15 cellular contexts compared by ENCODE assay signal in the genomic region with DNA sequence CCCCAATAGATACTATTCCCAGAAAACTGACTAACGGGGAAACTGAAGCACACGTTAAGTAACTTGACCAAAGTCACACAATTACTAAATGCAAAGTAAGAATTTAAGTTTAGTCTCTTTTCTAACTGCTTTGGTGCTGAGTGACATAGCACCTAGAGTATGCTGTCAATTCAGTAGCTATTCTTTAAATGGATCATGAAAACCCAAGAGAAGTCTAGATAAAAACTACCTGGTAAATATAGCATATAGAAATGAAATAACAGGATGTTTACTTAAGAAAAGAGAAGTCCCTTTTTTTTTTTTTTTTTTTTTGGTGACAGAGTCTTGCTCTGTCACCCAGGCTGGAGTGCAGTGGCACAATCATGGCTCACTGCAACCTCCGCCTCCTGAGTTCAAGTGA.
"Had no signal": no experiment of that assay in that cellular context is flagged by ENCODE, and none has a peak within 500 bp of the region (broad histone marks: within the 10 kb centered on the region; RNA-seq: fewer than 3 reads in every experiment).

No MANE protein-coding gene starts in this region.

- H3K9me3 ChIP-seq: gastroesophageal sphincter, heart right ventricle, thyroid gland had no signal

- H3K36me3 ChIP-seq: gastroesophageal sphincter, heart right ventricle, thyroid gland had no signal

- H3K27ac ChIP-seq: gastroesophageal sphincter, heart right ventricle, parathyroid adenoma, thyroid gland had no signal

- H3K27ac Mint-ChIP-seq: activated T-helper 2 cell treated with anti-CD3 and anti-CD28 coated beads, Interferon-gamma antibody, Interleukin-2, Interleukin-4, amounts not matched to agents 10 μg/mL and 5 μg/mL and 100 μg/mL, durations not matched to agents 14 hours and 24 hours and 36 hours; effector memory CD8-positive, alpha-beta T cell; stimulated activated effector memory CD8-positive, alpha-beta T cell treated with anti-CD3 and anti-CD28 coated beads, Interleukin-12 subunit alpha, Interleukin-12 subunit beta, amount 100 ng/mL, for 72 hours; T-helper 17 cell; WTC11 had no signal

- ATAC-seq: effector memory CD8-positive, alpha-beta T cell; gastroesophageal sphincter; heart right ventricle; naive thymus-derived CD4-positive, alpha-beta T cell; stimulated activated effector memory CD8-positive, alpha-beta T cell treated with anti-CD3 and anti-CD28 coated beads, Interleukin-12 subunit alpha, Interleukin-12 subunit beta, amount 100 ng/mL, for 72 hours; T-helper 17 cell; WTC11 had no signal

- H3K4me3 ChIP-seq: gastroesophageal sphincter, heart right ventricle, lung, thyroid gland had no signal

- H3K4me3 Mint-ChIP-seq: activated naive CD4-positive, alpha-beta T cell treated with anti-CD3 and anti-CD28 coated beads for 36 hours; effector memory CD8-positive, alpha-beta T cell; naive thymus-derived CD4-positive, alpha-beta T cell; stimulated activated effector memory CD8-positive, alpha-beta T cell treated with anti-CD3 and anti-CD28 coated beads, Interleukin-12 subunit alpha, Interleukin-12 subunit beta, amount 100 ng/mL, for 72 hours; T-helper 17 cell; WTC11 had no signal

- H3K36me3 Mint-ChIP-seq: naive thymus-derived CD4-positive, alpha-beta T cell; stimulated activated effector memory CD8-positive, alpha-beta T cell treated with anti-CD3 and anti-CD28 coated beads, Interleukin-12 subunit alpha, Interleukin-12 subunit beta, amount 100 ng/mL, for 72 hours; WTC11 had no signal

- H3K4me1 ChIP-seq: parathyroid adenoma had no signal

- H3K27me3 ChIP-seq: gastroesophageal sphincter, thyroid gland had no signal

- H3K9me3 Mint-ChIP-seq: activated naive CD4-positive, alpha-beta T cell treated with anti-CD3 and anti-CD28 coated beads for 36 hours; activated T-helper 2 cell treated with anti-CD3 and anti-CD28 coated beads, Interferon-gamma antibody, Interleukin-2, Interleukin-4, amounts not matched to agents 10 μg/mL and 5 μg/mL and 100 μg/mL, durations not matched to agents 14 hours and 24 hours and 36 hours; effector memory CD8-positive, alpha-beta T cell; stimulated activated effector memory CD8-positive, alpha-beta T cell treated with anti-CD3 and anti-CD28 coated beads, Interleukin-12 subunit alpha, Interleukin-12 subunit beta, amount 100 ng/mL, for 72 hours; WTC11 had no signal

- FAIRE-seq: urothelium cell line had no signal

- DNase-seq: activated CD4-positive, alpha-beta T cell treated with anti-CD3 and anti-CD28 coated beads for 48 hours; activated naive CD4-positive, alpha-beta T cell treated with anti-CD3 and anti-CD28 coated beads for 36 hours; dermis blood vessel endothelial cell; effector memory CD8-positive, alpha-beta T cell; heart right ventricle; naive thymus-derived CD4-positive, alpha-beta T cell; T-helper 17 cell; thyroid gland had no signal
